Comparison of ENCODE assay signal across 8 cellular contexts in genomic region chr14:100108042-100108825, GRCh38. TPM values are rescaled to one million over a fixed set of nuclear protein-coding genes. Genes with fewer than 3 reads are reported as not detected.
DNase-seq lines count a peak whose midpoint lies in the region; ATAC-seq and TF ChIP-seq lines count a peak whose summit lies in the region.

No MANE protein-coding gene starts in this region.

- no peaks in the 10 kb centered on the region for H3K9me3 ChIP-seq in DOHH2 (ENCODE audit: control insufficient read depth, insufficient read depth, low read length)
- H3K9me3 ChIP-seq in MG63 = no peaks in the 10 kb centered on the region
- no peaks in the 10 kb centered on the region for H3K9me3 ChIP-seq in cardiac muscle cell (ENCODE audit: low read depth)
- no peaks in the 10 kb centered on the region for H3K9me3 ChIP-seq in psoas muscle
- no peaks in the 10 kb centered on the region for H3K9me3 ChIP-seq in vagina

- H3K27ac Mint-ChIP-seq in GM23338 = no peak overlapping the region
- peak overlapping the region; percentile 95 for H3K27ac Mint-ChIP-seq in activated naive CD4-positive, alpha-beta T cell treated with anti-CD3 and anti-CD28 coated beads, Interleukin-2, amount 50 U/mL, for 24 hours

- TF ChIP-seq CTCF in DOHH2 (IDR thresholded peaks at IDR 0.05; ENCODE audit: low read depth, low read length, poor library complexity, severe bottlenecking) (peak; percentile 87), GM23338 (conservative IDR thresholded peaks at IDR 0.05; ENCODE audit: low read depth in 2 of 2) (peak; percentile 82 to 95), cardiac muscle cell (IDR thresholded peaks at IDR 0.05; ENCODE audit: low read depth, low read length) (peak; percentile 90), psoas muscle (IDR thresholded peaks at IDR 0.05) (peak; percentile 90), vagina (IDR thresholded peaks at IDR 0.05) (peak; percentile 24 to 88 (median 75))

- H3K9me2 ChIP-seq in DOHH2 (replicated peaks; ENCODE audit: control insufficient read depth, low read length) = no peaks in the 10 kb centered on the region
- H3K9me2 ChIP-seq in GM23338 (ENCODE audit: insufficient read depth) = no peaks in the 10 kb centered on the region

- no peaks in the 10 kb centered on the region for H4K20me1 ChIP-seq in DOHH2 (ENCODE audit: control insufficient read depth, insufficient read depth, low read depth, low read length)
- H4K20me1 ChIP-seq in GM23338 (replicated peaks; ENCODE audit: insufficient read depth) = peaks cover 4% of the 10 kb centered on the region; the same call in 1 of the 2 replicates

- TF ChIP-seq POLR2A in vagina (IDR thresholded peaks at IDR 0.05) = no peak

- H3K79me2 ChIP-seq in DOHH2 (ENCODE audit: control insufficient read depth, low read length) (no peaks in the 10 kb centered on the region), GM23338 (replicated peaks; ENCODE audit: insufficient read depth) (no peaks in the 10 kb centered on the region)

- H3K4me2 ChIP-seq in DOHH2 (ENCODE audit: low read length) = no peak overlapping the region
- no peak overlapping the region for H3K4me2 ChIP-seq in GM23338

- no peak overlapping the region for H3K27ac ChIP-seq in DOHH2 (ENCODE audit: low read depth, low read length)
- no peak overlapping the region for H3K27ac ChIP-seq in GM23338 (ENCODE audit: low read depth)
- H3K27ac ChIP-seq in cardiac muscle cell = no peak overlapping the region
- H3K27ac ChIP-seq in psoas muscle = no peak overlapping the region
- H3K27ac ChIP-seq in vagina = peak overlapping the region; percentile 1

- 26 to 32% (median 27%) methylated on average over 13 of the region's 13 CpGs for WGBS in psoas muscle, 3 donors

- H3K4me3 ChIP-seq in DOHH2 (ENCODE audit: low read length) (no peak overlapping the region), GM23338 (no peak overlapping the region), MG63 (no peak overlapping the region), cardiac muscle cell (no peak overlapping the region), psoas muscle (no peak overlapping the region), vagina (no peak overlapping the region)

- H2AFZ ChIP-seq in GM23338 = no peak overlapping the region

- H3F3A ChIP-seq in DOHH2 (ENCODE audit: control insufficient read depth, insufficient read depth) (no peaks in the 10 kb centered on the region), GM23338 (replicated peaks; ENCODE audit: low read depth) (no peaks in the 10 kb centered on the region)

- H3K4me1 ChIP-seq in DOHH2 (ENCODE audit: control insufficient read depth, low read length) (peaks cover 13% of the 10 kb centered on the region), GM23338 (ENCODE audit: insufficient read depth) (peaks cover 4% of the 10 kb centered on the region; the same call in 1 of the 2 replicates), cardiac muscle cell (ENCODE audit: low read depth) (peaks cover 10% of the 10 kb centered on the region), psoas muscle (peaks cover 22% of the 10 kb centered on the region), vagina (peaks cover 55% of the 10 kb centered on the region)

- peaks cover 17% of the 10 kb centered on the region for H3K4me1 Mint-ChIP-seq in GM23338
- peaks cover 78% of the 10 kb centered on the region for H3K4me1 Mint-ChIP-seq in activated naive CD4-positive, alpha-beta T cell treated with anti-CD3 and anti-CD28 coated beads, Interleukin-2, amount 50 U/mL, for 24 hours

- H3K27me3 ChIP-seq in DOHH2 (ENCODE audit: control insufficient read depth, low read length) (no peaks in the 10 kb centered on the region), GM23338 (ENCODE audit: insufficient read depth) (no peaks in the 10 kb centered on the region), MG63 (no peaks in the 10 kb centered on the region), cardiac muscle cell (no peaks in the 10 kb centered on the region), psoas muscle (ENCODE audit: insufficient read depth in 3 of 3, low read length in 2 of 3) (no peaks in the 10 kb centered on the region), vagina (no peaks in the 10 kb centered on the region)

- peaks cover 9% of the 10 kb centered on the region for H3K27me3 Mint-ChIP-seq in GM23338 (ENCODE audit: insufficient read depth, low read depth, poor library complexity)
- no peaks in the 10 kb centered on the region for H3K27me3 Mint-ChIP-seq in activated naive CD4-positive, alpha-beta T cell treated with anti-CD3 and anti-CD28 coated beads, Interleukin-2, amount 50 U/mL, for 24 hours

- DNase-seq in GM23338 (ENCODE audit: low spot score) (peak; percentile 90), MG63 (peak; percentile 68), cardiac muscle cell (ENCODE audit: low read depth in 1 of 2, low spot score in 1 of 2) (peak; percentile 79 to 88), psoas muscle (peak; percentile 86 to 90), vagina (ENCODE audit: extremely low spot score in 2 of 2) (no peak)

- H3K36me3 Mint-ChIP-seq in GM23338 (ENCODE audit: low read depth) = no peaks in the 10 kb centered on the region; the same call in 2 of the 3 replicates
- peaks cover 17% of the 10 kb centered on the region for H3K36me3 Mint-ChIP-seq in activated naive CD4-positive, alpha-beta T cell treated with anti-CD3 and anti-CD28 coated beads, Interleukin-2, amount 50 U/mL, for 24 hours

- no peaks in the 10 kb centered on the region for H3K36me3 ChIP-seq in DOHH2 (ENCODE audit: control insufficient read depth, low read length)
- H3K36me3 ChIP-seq in GM23338 (ENCODE audit: insufficient read depth) = no peaks in the 10 kb centered on the region
- no peaks in the 10 kb centered on the region for H3K36me3 ChIP-seq in MG63
- no peaks in the 10 kb centered on the region for H3K36me3 ChIP-seq in cardiac muscle cell
- H3K36me3 ChIP-seq in psoas muscle (ENCODE audit: insufficient read depth in 1 of 2, low read depth in 1 of 2) = no peaks in the 10 kb centered on the region
- no peaks in the 10 kb centered on the region for H3K36me3 ChIP-seq in vagina

- H3K9me3 Mint-ChIP-seq in GM23338 = no peaks in the 10 kb centered on the region
- H3K9me3 Mint-ChIP-seq in activated naive CD4-positive, alpha-beta T cell treated with anti-CD3 and anti-CD28 coated beads, Interleukin-2, amount 50 U/mL, for 24 hours = no peaks in the 10 kb centered on the region

- intact Hi-C loops in psoas muscle (cut with DNase I) (loop anchor here (1.0 to 2.0 kb wide), 2 partner anchors 125 kb away; no protein-coding TSS in a partner anchor), vagina (cut with DNase I) (no loop called here)

- no peak overlapping the region for H3K4me3 Mint-ChIP-seq in GM23338
- H3K4me3 Mint-ChIP-seq in activated naive CD4-positive, alpha-beta T cell treated with anti-CD3 and anti-CD28 coated beads, Interleukin-2, amount 50 U/mL, for 24 hours = peak overlapping the region; percentile 71

- ATAC-seq in GM23338 = peak; percentile 98
- ATAC-seq in SK-N-SH treated with all-trans-retinoic acid at 6 μM for 48 hours = peak; percentile 90
- peak; percentile 86 to 96 (median 88) for ATAC-seq in psoas muscle

TF ChIP-seq in SK-N-SH treated with all-trans-retinoic acid at 6 μM for 48 hours, 23 proteins besides CTCF, POLR2A, EP300 and RAD21:
- peak; percentile 62; the same call in 1 of the 2 replicates for TF ChIP-seq TCF4 (CRISPR knock-in tag; IDR thresholded peaks at IDR 0.05; ENCODE audit: borderline replicate concordance)
- no peak for TF ChIP-seq ZNF70 (CRISPR knock-in tag; IDR thresholded peaks at IDR 0.05)
- no peak for TF ChIP-seq ZNF565 (CRISPR knock-in tag; conservative IDR thresholded peaks at IDR 0.05; ENCODE audit: low read depth)

RNA-seq across cellular contexts. Expression of gene EVL, which starts 43.0 kb away (rescaled TPM):
- 43.9 and 50.5 TPM in 2 replicates for total RNA-seq in GM23338 (2014; rRNA removed; shearing (Covaris generic))
- 28.2 and 36.7 TPM in 2 replicates for polyA plus RNA-seq in GM23338 (2016; fragmentation: Nextera tagmentation; extraction: Ambion mirVana)
- 17.3 and 17.9 TPM in 2 replicates for total RNA-seq in MG63 (2014; rRNA removed; shearing (Covaris generic); ENCODE audit: low replicate concordance)
- 88.1 and 116 TPM in 2 replicates for total RNA-seq in cardiac muscle cell
- 65.3 and 90.8 TPM in 2 replicates for polyA plus RNA-seq in cardiac muscle cell
- total RNA-seq in psoas muscle = 10 to 100 TPM; 14.9 to 30.4 (median 25.0) TPM
- 10 to 100 TPM in 2 of 3 donors, 1 to 10 TPM in 1; 9.6 to 17.1 (median 10.6) TPM for polyA plus RNA-seq in psoas muscle
- 112 TPM for total RNA-seq in vagina

RNA-seq across cellular contexts. Expression of gene DEGS2, which starts 51.2 kb away (rescaled TPM):
- 0.35 and 0.63 TPM in 2 replicates for total RNA-seq in GM23338 (2014; rRNA removed; shearing (Covaris generic))
- polyA plus RNA-seq in GM23338 (2016; fragmentation: Nextera tagmentation; extraction: Ambion mirVana) (1.0 and 2.2 TPM in 2 replicates), cardiac muscle cell (1.2 and 1.3 TPM in 2 replicates), psoas muscle (under 1 TPM; 0.04 to 0.39 (median 0.38) TPM)
- total RNA-seq in MG63 (2014; rRNA removed; shearing (Covaris generic); ENCODE audit: low replicate concordance) = not detected in 2 replicates
- total RNA-seq in cardiac muscle cell (0.49 and 2.7 TPM in 2 replicates), psoas muscle (under 1 TPM in 1 of 4 donors, not detected in 3; 0.11 TPM), vagina (19.9 TPM)

Comparison
In these comparisons a context has a peak if more than half of its experiments do, and no peak if none do; other contexts are left out.
1. DNase-seq: peak in GM23338 (single experiment), MG63 (single experiment), cardiac muscle cell (2 of 2) and psoas muscle (2 of 2); none in vagina (0 of 2).
2. Peak in every context shown above with its lines, with median percentiles within 50 percentile points of each other: CTCF ChIP-seq and ATAC-seq.